33 cellular contexts compared by ENCODE assay signal in the genomic region with DNA sequence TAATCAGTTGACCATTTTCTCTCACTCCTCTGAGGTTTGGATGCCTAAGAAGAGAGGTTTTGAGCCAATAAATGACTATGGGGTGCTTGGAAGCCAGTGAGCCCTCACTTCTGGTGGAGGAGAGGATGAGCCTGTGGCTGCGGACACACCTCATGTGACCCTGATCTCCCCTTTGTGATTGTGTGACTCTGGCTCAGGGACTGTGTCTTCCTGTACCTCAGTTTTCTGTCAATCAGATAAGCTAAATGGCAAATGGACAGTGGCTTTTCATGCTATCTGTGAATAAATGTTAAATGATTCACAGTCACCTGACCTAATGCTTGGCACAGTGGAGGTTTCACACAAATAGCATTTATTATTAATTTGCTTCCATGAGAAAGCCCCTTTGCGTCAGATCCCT. TPM values are rescaled to one million over a fixed set of nuclear protein-coding genes. Genes with fewer than 3 reads are reported as not detected.
DNase-seq lines count a peak whose midpoint lies in the region; ATAC-seq and TF ChIP-seq lines count a peak whose summit lies in the region.
"Had no signal": no experiment of that assay in that cellular context is flagged by ENCODE, and none has a peak within 500 bp of the region (broad histone marks: within the 10 kb centered on the region; RNA-seq: fewer than 3 reads in every experiment).

No MANE protein-coding gene starts in this region.

- no peak for TF ChIP-seq EP300 in SK-N-SH (IDR thresholded peaks at IDR 0.05; ENCODE audit: borderline replicate concordance in 1 of 2, low read depth in 1 of 2, low read length in 1 of 2)

- H3K4me1 Mint-ChIP-seq in activated T-helper 17 cell treated with anti-CD3 and anti-CD28 coated beads, Interleukin-2, amount 50 U/mL, for 72 hours, result no peaks in the 10 kb centered on the region
- H3K4me1 Mint-ChIP-seq: activated naive CD8-positive, alpha-beta T cell treated with anti-CD3 and anti-CD28 coated beads, Interleukin-2, amount 10 ng/mL, durations not matched to agents 7 days and 5 days; CD4-positive, alpha-beta memory T cell; H9; memory B cell had no signal

- H3K79me2 ChIP-seq in SK-N-SH (ENCODE audit: insufficient read depth), result no peaks in the 10 kb centered on the region

- H3K36me3 Mint-ChIP-seq in activated T-helper 17 cell treated with anti-CD3 and anti-CD28 coated beads, Interleukin-2, amount 50 U/mL, for 72 hours (ENCODE audit: low read depth), result no peaks in the 10 kb centered on the region
- H3K36me3 Mint-ChIP-seq: activated naive CD8-positive, alpha-beta T cell treated with anti-CD3 and anti-CD28 coated beads, Interleukin-2, amount 10 ng/mL, durations not matched to agents 7 days and 5 days; CD4-positive, alpha-beta memory T cell; memory B cell had no signal

- peak overlapping the region; percentile 62; the same call in 1 of the 2 replicates for H3K4me2 ChIP-seq in SK-N-SH

- WGBS in SK-N-SH (ENCODE audit: low lambda C conversion rate), result 76% methylated on average over 2 of the region's 2 CpGs

- TF ChIP-seq RAD21 in SK-N-SH (IDR thresholded peaks at IDR 0.05; ENCODE audit: low read length), result no peak

- H3K27me3 ChIP-seq in SK-N-SH (ENCODE audit: insufficient read depth) (no peaks in the 10 kb centered on the region), foreskin keratinocyte (no peaks in the 10 kb centered on the region), BE2C (no peaks in the 10 kb centered on the region)
- H3K27me3 ChIP-seq: sigmoid colon had no signal

- H4K20me1 ChIP-seq in SK-N-SH (ENCODE audit: insufficient read depth), result no peaks in the 10 kb centered on the region

- no peaks in the 10 kb centered on the region for H3K36me3 ChIP-seq in SK-N-SH (replicated peaks in 1 of 2; ENCODE audit: control insufficient read depth in 1 of 2, insufficient read depth in 2 of 2, low read length in 1 of 2)
- no peaks in the 10 kb centered on the region for H3K36me3 ChIP-seq in BE2C
- H3K36me3 ChIP-seq: heart right ventricle, sigmoid colon had no signal

- no peaks in the 10 kb centered on the region for H3K9me3 Mint-ChIP-seq in activated T-helper 17 cell treated with anti-CD3 and anti-CD28 coated beads, Interleukin-2, amount 50 U/mL, for 72 hours
- H3K9me3 Mint-ChIP-seq: activated naive CD8-positive, alpha-beta T cell treated with anti-CD3 and anti-CD28 coated beads, Interleukin-2, amount 10 ng/mL, durations not matched to agents 7 days and 5 days; CD4-positive, alpha-beta memory T cell; memory B cell had no signal

- POLR2A ChIA-PET in SK-N-SH (lab: Yijun Ruan, JAX), result no interaction called here

- ATAC-seq in SK-N-SH treated with all-trans-retinoic acid at 6 μM for 48 hours (no peak), foreskin keratinocyte (no peak), HG03108 (IDR thresholded peaks at IDR 0.05; ENCODE audit: unreplicated experiment) (no peak), HG03159 (IDR thresholded peaks at IDR 0.05; ENCODE audit: unreplicated experiment) (no peak)
- ATAC-seq in activated T-helper 17 cell treated with anti-CD3 and anti-CD28 coated beads, Interleukin-2, amount 50 U/mL, for 72 hours (replicated peaks), result no peak
- ATAC-seq: heart right ventricle, left cardiac atrium had no signal

- H3K27ac Mint-ChIP-seq in activated T-helper 17 cell treated with anti-CD3 and anti-CD28 coated beads, Interleukin-2, amount 50 U/mL, for 72 hours, result peak overlapping the region; percentile 28
- H3K27ac Mint-ChIP-seq: activated naive CD8-positive, alpha-beta T cell treated with anti-CD3 and anti-CD28 coated beads, Interleukin-2, amount 10 ng/mL, durations not matched to agents 7 days and 5 days; CD4-positive, alpha-beta memory T cell; H9; memory B cell; progenitor cell of endocrine pancreas had no signal

- H3K9me2 ChIP-seq in SK-N-SH, result no peaks in the 10 kb centered on the region

- H3K4me1 ChIP-seq in SK-N-SH (ENCODE audit: control insufficient read depth in 1 of 2, insufficient read depth in 2 of 2, low read depth in 1 of 2, low read length in 1 of 2), result peaks cover 0 to 6% of the 10 kb centered on the region in 2 experiments; a peak in 1 of 4 replicates
- H3K4me1 ChIP-seq in foreskin keratinocyte, result peaks cover 16% of the 10 kb centered on the region
- no peaks in the 10 kb centered on the region for H3K4me1 ChIP-seq in BE2C
- H3K4me1 ChIP-seq: heart right ventricle had no signal

- peaks cover 9% of the 10 kb centered on the region for H3K27me3 Mint-ChIP-seq in activated T-helper 17 cell treated with anti-CD3 and anti-CD28 coated beads, Interleukin-2, amount 50 U/mL, for 72 hours
- H3K27me3 Mint-ChIP-seq: progenitor cell of endocrine pancreas had no signal

- no peak overlapping the region for H2AFZ ChIP-seq in SK-N-SH (ENCODE audit: low read depth)

- peaks cover 16% of the 10 kb centered on the region for H3F3A ChIP-seq in SK-N-SH (replicated peaks; ENCODE audit: insufficient read depth)

- H3K27ac ChIP-seq in SK-N-SH (ENCODE audit: low read depth in 2 of 2, low read length in 1 of 2) (peak overlapping the region in 1 of 2 experiments; percentile 82; a peak in 2 of 4 replicates), foreskin keratinocyte (peak overlapping the region; percentile 72)
- H3K27ac ChIP-seq: 22Rv1, heart right ventricle, sigmoid colon, VCaP had no signal

- H3K4me3 ChIP-seq in SK-N-SH (ENCODE audit: low read depth in 2 of 2, low read length in 1 of 2), result no peak overlapping the region
- no peak overlapping the region for H3K4me3 ChIP-seq in BE2C (ENCODE audit: low read depth, low read length)
- H3K4me3 ChIP-seq: heart right ventricle, sigmoid colon had no signal

- TF ChIP-seq CTCF in SK-N-SH (IDR thresholded peaks at IDR 0.05) (no peak), foreskin keratinocyte (conservative IDR thresholded peaks at IDR 0.05) (no peak), BE2C (IDR thresholded peaks at IDR 0.05; ENCODE audit: low read depth, low read length) (no peak)

- CTCF ChIA-PET in SK-N-SH (lab: Yijun Ruan, JAX), result no interaction called here

- no peak overlapping the region for H3K4me3 Mint-ChIP-seq in activated T-helper 17 cell treated with anti-CD3 and anti-CD28 coated beads, Interleukin-2, amount 50 U/mL, for 72 hours
- H3K4me3 Mint-ChIP-seq: activated naive CD8-positive, alpha-beta T cell treated with anti-CD3 and anti-CD28 coated beads, Interleukin-2, amount 10 ng/mL, durations not matched to agents 7 days and 5 days; CD4-positive, alpha-beta memory T cell; H9; memory B cell had no signal

- no peaks in the 10 kb centered on the region for H3K9me3 ChIP-seq in SK-N-SH
- no peaks in the 10 kb centered on the region for H3K9me3 ChIP-seq in BE2C
- H3K9me3 ChIP-seq: heart right ventricle, sigmoid colon had no signal

- H3K9ac ChIP-seq in SK-N-SH, result peak overlapping the region; percentile 19; the same call in 1 of the 2 replicates

- DNase-seq in SK-N-SH (no peak), foreskin keratinocyte (peak in 1 of 2 donors; percentile 21), BE2C (no peak), NCI-H187 treated with DMSO at 0.1 percent for 48 hours (lab: John Stamatoyannopoulos, UW) (no peak)
- DNase-seq: activated CD4-positive, alpha-beta T cell treated with anti-CD3 and anti-CD28 coated beads for 4 hours; activated effector memory CD4-positive, alpha-beta T cell treated with anti-CD3 and anti-CD28 coated beads, Interleukin-2, amount 50 U/mL, for 16 hours; activated naive CD8-positive, alpha-beta T cell treated with anti-CD3 and anti-CD28 coated beads, Interleukin-2, amount 10 ng/mL, durations not matched to agents 7 days and 5 days; activated T-cell treated with anti-CD3 and anti-CD28 coated beads for 4 hours; AML-193; CD4-positive, alpha-beta memory T cell; central memory CD4-positive, alpha-beta T cell; DMS 273 treated with DMSO at 0.1 percent for 48 hours; H9; heart right ventricle; left cardiac atrium; MV-4-11; NCI-H446 treated with DMSO at 0.1 percent for 48 hours; NCI-H82; sigmoid colon; stimulated activated CD4-positive, alpha-beta T cell treated with anti-CD3 and anti-CD28 coated beads, Interleukin-15, amount 100 ng/mL, for 24 hours; stimulated activated naive CD4-positive, alpha-beta T cell treated with Interleukin-2 at 50 U/mL for 16 hours had no signal

TF ChIP-seq in SK-N-SH, 30 proteins besides CTCF, POLR2A, EP300 and RAD21 (continues in another document):
- TF ChIP-seq FOXJ3 (CRISPR knock-in tag; IDR thresholded peaks at IDR 0.05) (no peak), MEF2A (IDR thresholded peaks at IDR 0.05; ENCODE audit: borderline replicate concordance, low read depth) (no peak)

TF ChIP-seq in SK-N-SH treated with all-trans-retinoic acid at 6 μM for 48 hours, 23 proteins besides CTCF, POLR2A, EP300 and RAD21 (continues in another document):
- TF ChIP-seq ZC3H10 (CRISPR knock-in tag; IDR thresholded peaks at IDR 0.05) (no peak), ZFP30 (CRISPR knock-in tag; IDR thresholded peaks at IDR 0.05) (no peak), SNAI2 (CRISPR knock-in tag; IDR thresholded peaks at IDR 0.05) (no peak), TOX (CRISPR knock-in tag; IDR thresholded peaks at IDR 0.05; ENCODE audit: borderline replicate concordance) (no peak), RARB (CRISPR knock-in tag; IDR thresholded peaks at IDR 0.05) (no peak), ISL1 (CRISPR knock-in tag; IDR thresholded peaks at IDR 0.05) (no peak; the same call in 1 of the 2 replicates), BACH2 (CRISPR knock-in tag; IDR thresholded peaks at IDR 0.05; ENCODE audit: borderline replicate concordance) (no peak)

RNA-seq across cellular contexts. Expression of a gene that starts 2.7 kb away (rescaled TPM):
- polyA plus RNA-seq in SK-N-SH (2012; rRNA removed) (0.06 and 0.15 TPM in 2 replicates), foreskin keratinocyte (not detected in 2 replicates)
- polyA plus RNA-seq in SK-N-SH (2012; cell fraction: cytosol; rRNA removed), result 0.08 and 0.12 TPM in 2 replicates
- polyA plus RNA-seq in SK-N-SH (2012; cell fraction: nucleus; rRNA removed), result 0.06 and 0.11 TPM in 2 replicates
- total RNA-seq in activated T-helper 17 cell treated with anti-CD3 and anti-CD28 coated beads, Interleukin-2, amount 50 U/mL, for 72 hours, result not detected
- total RNA-seq in foreskin keratinocyte, result not detected in 2 replicates
- polyA plus RNA-seq in BE2C (2012; ENCODE audit: insufficient read depth, insufficient read length, low read depth), result not detected
- total RNA-seq: activated naive CD8-positive, alpha-beta T cell treated with anti-CD3 and anti-CD28 coated beads, Interleukin-2, amount 10 ng/mL, durations not matched to agents 7 days and 5 days; CD4-positive, alpha-beta memory T cell; H9; heart right ventricle; left cardiac atrium; myocyte; progenitor cell of endocrine pancreas; sigmoid colon; T-helper 2 cell treated with Interferon-gamma antibody and Interleukin-4, amounts not matched to agents 100 ng/mL and 5 ng/mL, for 36 hours; temporal lobe; urinary bladder had no signal
- polyA plus RNA-seq: CD4-positive, alpha-beta memory T cell; heart right ventricle; sigmoid colon; urinary bladder had no signal

RNA-seq across cellular contexts. Expression of a gene that starts 22.5 kb away (rescaled TPM):
- polyA plus RNA-seq in SK-N-SH (2012; rRNA removed), result 0.07 and 0.10 TPM in 2 replicates
- 0.03 and 0.04 TPM in 2 replicates for polyA plus RNA-seq in SK-N-SH (2012; cell fraction: cytosol; rRNA removed)
- 0.11 TPM in 1 of 2 replicates, not detected in the other for polyA plus RNA-seq in SK-N-SH (2012; cell fraction: nucleus; rRNA removed)
- under 1 TPM; 0.13 to 0.19 TPM for total RNA-seq in activated T-helper 17 cell treated with anti-CD3 and anti-CD28 coated beads, Interleukin-2, amount 50 U/mL, for 72 hours
- total RNA-seq in foreskin keratinocyte, result not detected in 2 replicates
- polyA plus RNA-seq in foreskin keratinocyte, result not detected in 2 replicates
- not detected for polyA plus RNA-seq in BE2C (2012; ENCODE audit: insufficient read depth, insufficient read length, low read depth)
- total RNA-seq: activated naive CD8-positive, alpha-beta T cell treated with anti-CD3 and anti-CD28 coated beads, Interleukin-2, amount 10 ng/mL, durations not matched to agents 7 days and 5 days; CD4-positive, alpha-beta memory T cell; H9; heart right ventricle; left cardiac atrium; myocyte; progenitor cell of endocrine pancreas; sigmoid colon; T-helper 2 cell treated with Interferon-gamma antibody and Interleukin-4, amounts not matched to agents 100 ng/mL and 5 ng/mL, for 36 hours; temporal lobe; urinary bladder had no signal
- polyA plus RNA-seq: CD4-positive, alpha-beta memory T cell; heart right ventricle; sigmoid colon; urinary bladder had no signal
